In the genomic region with DNA sequence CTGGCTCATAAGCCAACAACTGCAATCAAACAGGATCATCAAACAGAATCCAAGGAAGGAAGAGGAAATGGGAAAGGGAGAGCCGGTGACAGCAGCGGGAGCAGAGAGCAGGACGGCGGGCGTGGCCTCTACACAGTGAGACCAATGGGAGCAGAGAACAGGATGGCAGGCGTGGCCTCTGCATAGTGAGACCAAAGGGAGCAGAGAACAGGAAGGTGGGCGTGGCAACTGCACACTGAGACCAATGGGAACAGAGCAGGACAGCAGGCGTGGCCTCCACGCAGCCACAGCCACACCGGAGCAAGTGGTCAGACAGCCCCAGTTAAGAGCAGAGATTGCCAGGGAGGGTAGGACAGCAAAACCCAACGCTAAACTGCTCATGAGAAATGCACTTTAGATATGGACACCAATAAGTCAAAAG, we compare ENCODE assay signal across 7 cellular contexts. TPM values are rescaled to one million over a fixed set of nuclear protein-coding genes. Genes with fewer than 3 reads are reported as not detected.
A peak's percentile ranks its signal among the peaks of the same experiment; 100 is the strongest.
DNase-seq lines count a peak whose midpoint lies in the region; ATAC-seq, FAIRE-seq and TF ChIP-seq lines count a peak whose summit lies in the region.

No MANE protein-coding gene starts in this region.

- H3K9ac ChIP-seq in adipocyte (ENCODE audit: low read length) (no peak overlapping the region), parathyroid adenoma (no peak overlapping the region)

- H3K9me3 ChIP-seq in adipocyte (ENCODE audit: control insufficient read depth, low read length), result peaks cover 4% of the 10 kb centered on the region
- no peaks in the 10 kb centered on the region for H3K9me3 ChIP-seq in parathyroid adenoma (ENCODE audit: control insufficient read depth, low read length)

- H3K36me3 ChIP-seq in adipocyte (ENCODE audit: control insufficient read depth, insufficient read depth, low read length, severe bottlenecking), result no peaks in the 10 kb centered on the region
- H3K36me3 ChIP-seq in parathyroid adenoma (ENCODE audit: control insufficient read depth, insufficient read depth, low read length), result no peaks in the 10 kb centered on the region

- DNase-seq in NCI-H2227 treated with DMSO at 0.1 percent for 48 hours (lab: John Stamatoyannopoulos, UW) (peak; percentile 97), adipocyte (ENCODE audit: low read depth) (peak; percentile 87), Right ventricle myocardium superior (peak; percentile 91)

- TF ChIP-seq CTCF in parathyroid adenoma (IDR thresholded peaks at IDR 0.05), result no peak

- H3K4me2 ChIP-seq in parathyroid adenoma (ENCODE audit: low read length), result peak overlapping the region; percentile 34

- ATAC-seq in HG02852 (IDR thresholded peaks at IDR 0.05; ENCODE audit: unreplicated experiment), result peak; percentile 56
- peak; percentile 97 for ATAC-seq in Right ventricle myocardium superior (ENCODE audit: poor library complexity)
- ATAC-seq in GM19455 (IDR thresholded peaks at IDR 0.05; ENCODE audit: unreplicated experiment), result no peak

- H3K4me1 ChIP-seq in adipocyte (ENCODE audit: control insufficient read depth, insufficient read depth, low read length) (peaks cover 7% of the 10 kb centered on the region), parathyroid adenoma (no peaks in the 10 kb centered on the region)

- H3K79me2 ChIP-seq in parathyroid adenoma, result no peaks in the 10 kb centered on the region

- H2AFZ ChIP-seq in parathyroid adenoma, result peak overlapping the region; percentile 45

- intact Hi-C loops in Right ventricle myocardium superior (cut with DNase I), result no loop called here

- peak overlapping the region; percentile 42 for H3K4me3 ChIP-seq in adipocyte (ENCODE audit: low read length)
- H3K4me3 ChIP-seq in parathyroid adenoma (ENCODE audit: low read depth, low read length), result peak overlapping the region; percentile 1

- peak; percentile 49 for FAIRE-seq in G401.6 (lab: Jason Lieb, UNC)

- H3K27me3 ChIP-seq in adipocyte (replicated peaks; ENCODE audit: control insufficient read depth, insufficient read depth, low read length) (peaks cover 3% of the 10 kb centered on the region), parathyroid adenoma (ENCODE audit: control insufficient read depth, insufficient read depth, low read length) (no peaks in the 10 kb centered on the region)

- H3K27ac ChIP-seq in parathyroid adenoma, result no peak overlapping the region

RNA-seq across cellular contexts. Expression of a gene that starts 16.4 kb away (rescaled TPM):
- total RNA-seq in Right ventricle myocardium superior, result not detected

RNA-seq across cellular contexts. Expression of a gene that starts 24.6 kb away (rescaled TPM):
- total RNA-seq in Right ventricle myocardium superior, result not detected
